Comparison of ENCODE assay signal across 15 cellular contexts in the genomic region with DNA sequence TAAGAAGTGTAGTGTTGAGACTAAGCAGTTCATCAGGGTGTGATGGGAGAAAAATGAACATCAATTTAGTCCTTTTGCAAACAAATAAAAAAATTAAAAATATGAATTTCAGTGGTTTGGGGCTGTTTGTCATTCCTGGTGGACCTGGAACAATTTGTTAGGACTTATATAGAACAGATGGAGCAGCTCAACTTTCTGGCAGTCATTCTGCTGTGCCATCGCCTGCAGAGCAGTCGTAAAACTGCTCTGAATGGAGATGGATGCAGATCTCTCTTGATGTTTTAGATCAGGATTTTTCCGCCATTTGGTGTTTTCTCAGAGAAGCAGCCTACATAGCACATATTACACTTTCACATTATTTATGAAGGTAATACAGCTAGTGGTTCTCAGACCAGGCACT. TPM values are rescaled to one million over a fixed set of nuclear protein-coding genes. Genes with fewer than 3 reads are reported as not detected.
DNase-seq lines count a peak whose midpoint lies in the region; ATAC-seq, FAIRE-seq and TF ChIP-seq lines count a peak whose summit lies in the region.
"Had no signal": no experiment of that assay in that cellular context is flagged by ENCODE, and none has a peak within 500 bp of the region (broad histone marks: within the 10 kb centered on the region; RNA-seq: fewer than 3 reads in every experiment).

No MANE protein-coding gene starts in this region.

- intact Hi-C loops in psoas muscle (cut with DNase I) (no loop called here), sciatic nerve (cut with DNase I) (no loop called here)

- FAIRE-seq in H54 (lab: Jason Lieb, UNC) = no peak
- FAIRE-seq: A204.1, GM18507 had no signal

- no peak for TF ChIP-seq CTCF in psoas muscle (IDR thresholded peaks at IDR 0.05)

- H3K27me3 ChIP-seq in stomach smooth muscle (ENCODE audit: control insufficient read depth in 1 of 2, insufficient read depth in 2 of 2, low read length in 2 of 2) = no peaks in the 10 kb centered on the region
- no peaks in the 10 kb centered on the region for H3K27me3 ChIP-seq in psoas muscle (ENCODE audit: insufficient read depth in 3 of 3, low read length in 2 of 3)
- H3K27me3 ChIP-seq: BE2C had no signal

- H3K27ac ChIP-seq in stomach smooth muscle (ENCODE audit: low read length) (peak overlapping the region; percentile 41), psoas muscle (no peak overlapping the region)
- H3K27ac ChIP-seq: C4-2B, GM23248 had no signal

- no peak overlapping the region for H3K9ac ChIP-seq in stomach smooth muscle (ENCODE audit: low read length in 2 of 2)
- H3K9ac ChIP-seq: GM23248 had no signal

- in situ Hi-C loops in G401 (cut with HindIII; ENCODE audit: low sequenced_read_pairs) = no loop called here

- H3K36me3 ChIP-seq in stomach smooth muscle (ENCODE audit: control insufficient read depth in 2 of 2, insufficient read depth in 2 of 2, low read length in 2 of 2) (peaks cover 6 to 11% of the 10 kb centered on the region in 2 donors), psoas muscle (ENCODE audit: insufficient read depth in 1 of 2, low read depth in 1 of 2) (no peaks in the 10 kb centered on the region)
- H3K36me3 ChIP-seq: BE2C had no signal

- DNase-seq in G401 (ENCODE audit: low spot score) (peak; percentile 94), NCI-H1694 treated with DMSO at 0.1 percent for 48 hours (lab: John Stamatoyannopoulos, UW) (peak; percentile 45), cerebellar nuclear complex (lab: John Stamatoyannopoulos, UW) (peak; percentile 50 to 79), psoas muscle (no peak), H54 (ENCODE audit: insufficient read length, low spot score) (no peak), sciatic nerve (ENCODE audit: low spot score) (no peak)
- DNase-seq: BE2C; CD4-positive, alpha-beta memory T cell; DND-41; GM23248; H7 had no signal

- H3K4me3 ChIP-seq in stomach smooth muscle (ENCODE audit: low read length in 2 of 2) = no peak overlapping the region
- no peak overlapping the region for H3K4me3 ChIP-seq in psoas muscle
- H3K4me3 ChIP-seq: GM23248 had no signal

- WGBS in psoas muscle, 3 donors = 92 to 93% (median 92%) methylated on average over 3 of the region's 3 CpGs

- H3K4me1 ChIP-seq in stomach smooth muscle (ENCODE audit: control insufficient read depth, insufficient read depth, low read length) = peaks cover 8% of the 10 kb centered on the region
- H3K4me1 ChIP-seq in psoas muscle = no peaks in the 10 kb centered on the region
- H3K4me1 ChIP-seq: BE2C had no signal

- ATAC-seq in psoas muscle (no peak), sciatic nerve (no peak)

- TF ChIP-seq POLR2A in H54 (IDR thresholded peaks at IDR 0.05; ENCODE audit: low read depth, low read length) = no peak

- H3K9me3 ChIP-seq in stomach smooth muscle (ENCODE audit: control insufficient read depth in 2 of 2, low read length in 2 of 2) = no peaks in the 10 kb centered on the region
- H3K9me3 ChIP-seq in psoas muscle = no peaks in the 10 kb centered on the region
- H3K9me3 ChIP-seq: BE2C had no signal

RNA-seq across cellular contexts. Expression of gene HSPA8, which starts 31.8 kb away (rescaled TPM):
- 2,144 and 3,148 TPM in 2 replicates for total RNA-seq in G401 (2014; rRNA removed; shearing (Covaris generic))
- 1,000 to 10,000 TPM; 1,127 to 2,415 (median 1,519) TPM for total RNA-seq in psoas muscle
- 1,000 to 10,000 TPM; 1,414 to 3,112 (median 2,704) TPM for polyA plus RNA-seq in psoas muscle
- total RNA-seq in sciatic nerve = 565 TPM

Comparison
In these comparisons a context has a peak if more than half of its experiments do, and no peak if none do; other contexts are left out.
1. DNase-seq: peak in G401 (single experiment), NCI-H1694 treated with DMSO at 0.1 percent for 48 hours (single experiment) and cerebellar nuclear complex (2 of 2); none in psoas muscle (0 of 2), H54 (single experiment) and sciatic nerve (single experiment).